In genomic region chr13:83121904-83122303, GRCh38 we compare ENCODE assay signal across 26 cellular contexts.
A peak's percentile ranks its signal among the peaks of the same experiment; 100 is the strongest.
DNase-seq lines count a peak whose midpoint lies in the region; FAIRE-seq and TF ChIP-seq lines count a peak whose summit lies in the region.
"Had no signal": no experiment of that assay in that cellular context is flagged by ENCODE, and none has a peak within 500 bp of the region (broad histone marks: within the 10 kb centered on the region; RNA-seq: fewer than 3 reads in every experiment).

No MANE protein-coding gene starts in this region.

- no peak overlapping the region for H2AK5ac ChIP-seq in H1 (ENCODE audit: low read depth, low read length)

- H4K91ac ChIP-seq in H1 (replicated peaks; ENCODE audit: insufficient read length, low read length), result no peak overlapping the region

- no peak overlapping the region for H4K5ac ChIP-seq in H1 (ENCODE audit: insufficient read length, low read depth, low read length)

- no peak overlapping the region for H3K14ac ChIP-seq in H1 (ENCODE audit: insufficient read length)

- H3K79me1 ChIP-seq in H1 (ENCODE audit: low read depth, low read length), result no peaks in the 10 kb centered on the region

- intact Hi-C loops in ascending aorta (cut with DNase I), result no loop called here

- no peak overlapping the region for H2BK20ac ChIP-seq in H1 (ENCODE audit: low read length)

- H3K23me2 ChIP-seq in H1 (ENCODE audit: low read depth, low read length), result no peaks in the 10 kb centered on the region

- H3K4ac ChIP-seq in H1 (replicated peaks; ENCODE audit: insufficient read length, low read depth, low read length), result no peak overlapping the region

- no peak overlapping the region for H3K4me2 ChIP-seq in H1 (ENCODE audit: insufficient read depth in 1 of 2, low read depth in 2 of 2, low read length in 2 of 2)
- H3K4me2 ChIP-seq: hepatocyte, PC-9 had no signal

- POLR2A ChIA-PET in H1 (lab: Charles Lee; ENCODE audit: partially characterized antibody), result no interaction called here

- no peaks in the 10 kb centered on the region for H3K9me3 ChIP-seq in H1 (ENCODE audit: insufficient read depth in 2 of 2, low read depth in 1 of 2, low read length in 1 of 2)
- H3K9me3 ChIP-seq in ascending aorta, result no peaks in the 10 kb centered on the region
- H3K9me3 ChIP-seq: neutrophil, prostate gland, suprapubic skin had no signal

- TF ChIP-seq CTCF in H1 (IDR thresholded peaks at IDR 0.05; ENCODE audit: control extremely low read depth in 1 of 3, insufficient read depth in 1 of 3, low read depth in 1 of 3, low read length in 3 of 3) (no peak), GM10266 (IDR thresholded peaks at IDR 0.05; ENCODE audit: control insufficient read depth, insufficient read depth, low read depth, missing control alignments) (no peak), ascending aorta (IDR thresholded peaks at IDR 0.05) (no peak)

- no peak overlapping the region for H3K4me3 ChIP-seq in H1 (ENCODE audit: extremely low read depth in 1 of 4, insufficient read depth in 2 of 4, low read depth in 3 of 4, low read length in 4 of 4)
- no peak overlapping the region for H3K4me3 ChIP-seq in ascending aorta
- H3K4me3 ChIP-seq: hepatocyte, PC-9, prostate gland, suprapubic skin had no signal

- no peak overlapping the region for H4K8ac ChIP-seq in H1 (ENCODE audit: extremely low read depth, insufficient read depth, low read length)

- CTCF ChIA-PET in H1 (lab: Charles Lee; ENCODE audit: partially characterized antibody), result no interaction called here

- H3K18ac ChIP-seq in H1 (ENCODE audit: extremely low read depth, low read length), result no peak overlapping the region

- no peaks in the 10 kb centered on the region for H3K36me3 ChIP-seq in H1 (ENCODE audit: control insufficient read depth in 2 of 4, insufficient read depth in 4 of 4, low read length in 3 of 4)
- H3K36me3 ChIP-seq in ascending aorta, result no peaks in the 10 kb centered on the region
- H3K36me3 ChIP-seq: neutrophil, prostate gland, suprapubic skin had no signal

- H3K4me1 ChIP-seq in H1 (replicated peaks in 1 of 4; ENCODE audit: control insufficient read depth in 3 of 4, insufficient read depth in 4 of 4, low read length in 3 of 4) (no peaks in the 10 kb centered on the region), ascending aorta (no peaks in the 10 kb centered on the region)
- H3K4me1 ChIP-seq: prostate gland, suprapubic skin had no signal

- H3K79me2 ChIP-seq in H1 (ENCODE audit: control insufficient read depth in 1 of 2, insufficient read depth in 2 of 2, low read length in 2 of 2), result no peaks in the 10 kb centered on the region
- H3K79me2 ChIP-seq: hepatocyte had no signal

- no peak for TF ChIP-seq RAD21 in H1 (IDR thresholded peaks at IDR 0.05 in 1 of 2, conservative IDR thresholded peaks at IDR 0.05 in 1 of 2; ENCODE audit: low read depth in 2 of 2, low read length in 2 of 2)

- no peak for TF ChIP-seq EP300 in H1 (IDR thresholded peaks at IDR 0.05; ENCODE audit: borderline replicate concordance in 1 of 2, low read depth in 2 of 2, low read length in 2 of 2)

- no peak for FAIRE-seq in H1 (lab: Jason Lieb, UNC)
- FAIRE-seq: bronchial epithelial cell, colon, D721Med, frontal cortex had no signal

- 0 out of 2 replicates have a peak overlapping the region, but pooled peaks have one; percentile 29 for H2AFZ ChIP-seq in H1 (ENCODE audit: low read length)
- H2AFZ ChIP-seq: hepatocyte, PC-9 had no signal

- DNase-seq in DMS153 treated with DMSO at 0.1 percent for 48 hours (lab: John Stamatoyannopoulos, UW; ENCODE audit: unreplicated experiment), result peak; percentile 35
- DNase-seq in NCI-H2107 treated with DMSO at 0.1 percent for 48 hours (lab: John Stamatoyannopoulos, UW; ENCODE audit: unreplicated experiment), result peak; percentile 34
- DNase-seq in H1 (ENCODE audit: low read depth in 1 of 2, low spot score in 2 of 2), result no peak
- peak; percentile 7 for DNase-seq in myocyte (ENCODE audit: low read depth)
- DNase-seq in GM10266 (ENCODE audit: extremely low spot score), result no peak
- DNase-seq in NCI-H748 treated with DMSO at 0.1 percent for 48 hours (lab: John Stamatoyannopoulos, UW), result no peak
- DNase-seq in ascending aorta (ENCODE audit: low spot score in 2 of 2), result no peak
- DNase-seq: activated CD4-positive, CD25-positive, alpha-beta regulatory T cell; amygdala; effector CD4-positive, alpha-beta T cell; NCI-H1092 treated with DMSO at 0.1 percent for 48 hours; NCI-H187; NCI-H2227 treated with DMSO at 0.1 percent for 48 hours; PC-9; SHP77; stimulated activated CD4-positive, alpha-beta T cell treated with anti-CD3 and anti-CD28 coated beads, Interleukin-15, amount 100 ng/mL, for 24 hours; stimulated activated naive CD4-positive, alpha-beta T cell had no signal

- no peak overlapping the region for H2BK5ac ChIP-seq in H1 (ENCODE audit: low read depth, low read length)

- H2BK12ac ChIP-seq in H1 (ENCODE audit: low read depth, low read length), result no peak overlapping the region

- H3K27ac ChIP-seq in H1 (ENCODE audit: low read depth, low read length) (no peak overlapping the region), ascending aorta (no peak overlapping the region)
- H3K27ac ChIP-seq: epithelial cell of prostate, hepatocyte, neutrophil, PC-9, prostate gland, suprapubic skin had no signal

- H3K27me3 ChIP-seq in H1 (replicated peaks in 1 of 4; ENCODE audit: control insufficient read depth in 3 of 4, extremely low read depth in 1 of 4, insufficient read depth in 3 of 4, low read length in 3 of 4), result no peaks in the 10 kb centered on the region
- H3K27me3 ChIP-seq in ascending aorta, result no peaks in the 10 kb centered on the region
- H3K27me3 ChIP-seq: hepatocyte, neutrophil, suprapubic skin had no signal

- H4K20me1 ChIP-seq in H1 (replicated peaks in 1 of 2; ENCODE audit: control insufficient read depth in 1 of 2, insufficient read depth in 2 of 2, low read length in 2 of 2), result no peaks in the 10 kb centered on the region

- no peak overlapping the region for H3K23ac ChIP-seq in H1 (ENCODE audit: insufficient read length)

- no peak overlapping the region for H3K9ac ChIP-seq in H1 (replicated peaks in 1 of 4; ENCODE audit: extremely low read depth in 1 of 4, low read depth in 3 of 4, low read length in 3 of 4)

- WGBS in H1 (ENCODE audit: extremely low coverage in 1 of 2, insufficient coverage in 1 of 2, insufficient read length in 1 of 2, insufficient replicate concordance in 2 of 2, low coverage in 1 of 2, low lambda C conversion rate in 2 of 2, missing lambda C conversion rate in 1 of 2), 2 experiments, result 94% methylated on average over 4 of the region's 4 CpGs; no CpG with 5 or more reads in 1 of the 2 experiments

- H3K56ac ChIP-seq in H1 (replicated peaks; ENCODE audit: insufficient read length, low read depth, low read length), result no peak overlapping the region

- H2BK15ac ChIP-seq in H1 (ENCODE audit: low read length), result no peak overlapping the region

- TF ChIP-seq POLR2A in H1 (IDR thresholded peaks at IDR 0.05; ENCODE audit: control extremely low read depth in 1 of 2, low read depth in 2 of 2, low read length in 2 of 2), result no peak

- H2BK120ac ChIP-seq in H1 (replicated peaks; ENCODE audit: low read depth, low read length), result no peak overlapping the region

TF ChIP-seq in H1, 55 proteins besides CTCF, POLR2A, EP300 and RAD21:
- TF ChIP-seq TAF7 (optimal IDR thresholded peaks at IDR 0.05; ENCODE audit: borderline replicate concordance, low read depth, low read length) (no peak), HDAC2 (IDR thresholded peaks at IDR 0.05; ENCODE audit: borderline replicate concordance in 1 of 2, low read depth in 2 of 2, low read length in 2 of 2) (no peak), PHF8 (conservative IDR thresholded peaks at IDR 0.05; ENCODE audit: low read depth, low read length) (no peak), BACH1 (IDR thresholded peaks at IDR 0.05; ENCODE audit: low read length) (no peak), SP4 (IDR thresholded peaks at IDR 0.05; ENCODE audit: low read length) (no peak), SIN3A (conservative IDR thresholded peaks at IDR 0.05 in 1 of 2, IDR thresholded peaks at IDR 0.05 in 1 of 2; ENCODE audit: low read depth in 1 of 2, low read length in 2 of 2) (no peak), POU5F1 (IDR thresholded peaks at IDR 0.05; ENCODE audit: low read depth, low read length) (no peak), CHD1 (IDR thresholded peaks at IDR 0.05; ENCODE audit: low read depth, low read length) (no peak), NANOG (IDR thresholded peaks at IDR 0.05; ENCODE audit: insufficient read depth, low read depth, low read length, poor library complexity, severe bottlenecking) (no peak), USF2 (IDR thresholded peaks at IDR 0.05; ENCODE audit: low read length) (no peak), YY1 (IDR thresholded peaks at IDR 0.05; ENCODE audit: low read depth, low read length) (no peak)

Comparison
In these comparisons a context has a peak if more than half of its experiments do, and no peak if none do; other contexts are left out.
1. DNase-seq: peak in DMS153 treated with DMSO at 0.1 percent for 48 hours (single experiment), NCI-H2107 treated with DMSO at 0.1 percent for 48 hours (single experiment) and myocyte (single experiment); none in H1 (0 of 2), GM10266 (single experiment), NCI-H748 treated with DMSO at 0.1 percent for 48 hours (single experiment) and ascending aorta (0 of 2).